Comparison of ENCODE assay signal across 23 cellular contexts in genomic region chr6:142523485-142523884, GRCh38.
A peak's percentile ranks its signal among the peaks of the same experiment; 100 is the strongest.
DNase-seq lines count a peak whose midpoint lies in the region; ATAC-seq, FAIRE-seq and TF ChIP-seq lines count a peak whose summit lies in the region.
"Had no signal": no experiment of that assay in that cellular context is flagged by ENCODE, and none has a peak within 500 bp of the region (broad histone marks: within the 10 kb centered on the region; RNA-seq: fewer than 3 reads in every experiment).

No MANE protein-coding gene starts in this region.

- H3K4me1 ChIP-seq in left lung, result peaks cover 0 to 9% of the 10 kb centered on the region in 2 donors
- H3K4me1 ChIP-seq in PC-9 (replicated peaks; ENCODE audit: insufficient read depth), result no peaks in the 10 kb centered on the region
- H3K4me1 ChIP-seq: heart right ventricle, tibial nerve had no signal

- intact Hi-C loops in left lung (cut with DNase I), result no loop called here
- intact Hi-C loops in PC-9 (cut with micrococcal nuclease; ENCODE audit: unreplicated experiment), result no loop called here

- POLR2A ChIA-PET in PC-9 (lab: Charles Lee; ENCODE audit: unreplicated experiment), result no interaction called here

- peak; percentile 45 for FAIRE-seq in colon (lab: Jason Lieb, UNC)
- FAIRE-seq: GM12891 had no signal

- no peak overlapping the region for H3K27ac ChIP-seq in left lung
- H3K27ac ChIP-seq in PC-9, result no peak overlapping the region
- H3K27ac ChIP-seq: heart right ventricle, ovary, tibial nerve had no signal

- BruUV-seq in PC-9 (replicated peaks; lab: Mats Ljungman, UMichigan), result no TSS peak

- H3K4me3 ChIP-seq in left lung, result no peak overlapping the region
- H3K4me3 ChIP-seq in PC-9, result no peak overlapping the region
- H3K4me3 ChIP-seq: heart right ventricle, ovary, tibial nerve had no signal

- ATAC-seq in left lung, result peak; percentile 82
- ATAC-seq in GM18511 (IDR thresholded peaks at IDR 0.05; ENCODE audit: unreplicated experiment), result no peak
- ATAC-seq: activated CD8-positive, alpha-beta T cell treated with anti-CD3 and anti-CD28 coated beads for 36 hours; esophagus mucosa; heart right ventricle had no signal

- H3K79me2 ChIP-seq in PC-9 (ENCODE audit: low read depth), result no peaks in the 10 kb centered on the region

- H3K36me3 ChIP-seq in left lung, result no peaks in the 10 kb centered on the region
- H3K36me3 ChIP-seq in PC-9 (ENCODE audit: low read depth), result no peaks in the 10 kb centered on the region
- H3K36me3 ChIP-seq: heart right ventricle, ovary, tibial nerve had no signal

- no peaks in the 10 kb centered on the region for H4K20me1 ChIP-seq in PC-9 (ENCODE audit: insufficient read depth)

- H3K4me2 ChIP-seq in PC-9, result no peak overlapping the region

- DNase-seq in H4 (ENCODE audit: low spot score) (peak; percentile 66), NCI-H345 (lab: John Stamatoyannopoulos, UW) (peak; percentile 60), left lung (no peak), medulla oblongata (ENCODE audit: extremely low spot score) (no peak), PC-9 (no peak)
- DNase-seq: activated CD8-positive, alpha-beta T cell treated with anti-CD3 and anti-CD28 coated beads for 36 hours; activated T-cell treated with anti-CD3 and anti-CD28 coated beads for 4 hours; AML-193; CD8-positive, alpha-beta memory T cell; cerebellar nuclear complex; DMS53; effector memory CD4-positive, alpha-beta T cell; heart right ventricle; NCI-H2081 treated with DMSO at 0.1 percent for 48 hours; NCI-H524 treated with DMSO at 0.1 percent for 48 hours; ovary; stimulated activated CD4-positive, alpha-beta T cell treated with anti-CD3 and anti-CD28 coated beads, Interleukin-12 subunit alpha, Interleukin-12 subunit beta, amount 100 ng/mL, for 4 hours; stimulated activated CD4-positive, alpha-beta T cell treated with anti-CD3 and anti-CD28 coated beads, Interleukin-4, amount 100 ng/mL, for 4 hours had no signal

- no peaks in the 10 kb centered on the region for H3F3A ChIP-seq in PC-9 (ENCODE audit: insufficient read depth, low read depth)

- H2AFZ ChIP-seq in PC-9, result no peak overlapping the region

- no peaks in the 10 kb centered on the region for H3K9me2 ChIP-seq in PC-9 (ENCODE audit: insufficient read depth)

- no peaks in the 10 kb centered on the region for H3K9me3 ChIP-seq in left lung
- no peaks in the 10 kb centered on the region for H3K9me3 ChIP-seq in PC-9 (ENCODE audit: insufficient read depth, low read depth)
- H3K9me3 ChIP-seq: heart right ventricle, ovary, tibial nerve had no signal

- CTCF ChIA-PET in PC-9 (lab: Charles Lee), result no interaction called here

- TF ChIP-seq CTCF in left lung (IDR thresholded peaks at IDR 0.05) (no peak), PC-9 (conservative IDR thresholded peaks at IDR 0.05) (no peak)

- H3K27me3 ChIP-seq in left lung (no peaks in the 10 kb centered on the region), PC-9 (ENCODE audit: insufficient read depth, low read depth) (no peaks in the 10 kb centered on the region)
- H3K27me3 ChIP-seq: ovary, tibial nerve had no signal

Comparison
In these comparisons a context has a peak if more than half of its experiments do, and no peak if none do; other contexts are left out.
1. DNase-seq: peak in H4 (single experiment) and NCI-H345 (single experiment); none in left lung (0 of 2), medulla oblongata (single experiment) and PC-9 (0 of 2).